In genomic region chr12:23950011-23950774, GRCh38 we compare ENCODE assay signal across 9 cellular contexts. TPM values are rescaled to one million over a fixed set of nuclear protein-coding genes. Genes with fewer than 3 reads are reported as not detected.
A peak's percentile ranks its signal among the peaks of the same experiment; 100 is the strongest.
DNase-seq lines count a peak whose midpoint lies in the region; ATAC-seq, FAIRE-seq and TF ChIP-seq lines count a peak whose summit lies in the region.
"Had no signal": no experiment of that assay in that cellular context is flagged by ENCODE, and none has a peak within 500 bp of the region (broad histone marks: within the 10 kb centered on the region; RNA-seq: fewer than 3 reads in every experiment).

No MANE protein-coding gene starts in this region.

- no peak overlapping the region for H3K9ac ChIP-seq in duodenal mucosa (ENCODE audit: low read depth in 1 of 2, low read length in 2 of 2)
- H3K9ac ChIP-seq in HepG2 (ENCODE audit: insufficient read depth, low read depth, low read length): peak overlapping the region; percentile 74

- H3K36me3 ChIP-seq in duodenal mucosa (ENCODE audit: control insufficient read depth in 1 of 2, insufficient read depth in 2 of 2, low read length in 2 of 2) (no peaks in the 10 kb centered on the region), HepG2 (replicated peaks in 1 of 2; ENCODE audit: control insufficient read depth in 1 of 2, insufficient read depth in 2 of 2, low read length in 2 of 2) (no peaks in the 10 kb centered on the region), tibial artery (no peaks in the 10 kb centered on the region)

- H3K79me2 ChIP-seq in HepG2 (ENCODE audit: insufficient read depth, low read length): peaks cover 58% of the 10 kb centered on the region

- in situ Hi-C loops in HepG2 (cut with HindIII; ENCODE audit: extremely low pct_ligation_motif_present, low pct_unique_long_range_greater_than_20kb): no loop called here

- H3K27me3 ChIP-seq in duodenal mucosa (ENCODE audit: control insufficient read depth in 1 of 2, insufficient read depth in 2 of 2, low read length in 2 of 2): peaks cover 0 to 8% of the 10 kb centered on the region in 2 donors
- H3K27me3 ChIP-seq in HepG2 (ENCODE audit: control insufficient read depth in 1 of 2, insufficient read depth in 2 of 2, low read length in 2 of 2): no peaks in the 10 kb centered on the region; a peak in 1 of 5 replicates
- H3K27me3 ChIP-seq in tibial artery: peaks cover 0 to 2% of the 10 kb centered on the region in 2 donors

- intact Hi-C loops in HepG2 (cut with micrococcal nuclease; ENCODE audit: unreplicated experiment): loop anchor here (2.0 kb wide), 2 partner anchors 75 to 89 kb away; no protein-coding TSS in a partner anchor
- intact Hi-C loops in tibial artery (cut with DNase I; ENCODE audit: low total_unique reads): no loop called here

- H3K27ac ChIP-seq in duodenal mucosa (ENCODE audit: low read depth, low read length) (no peak overlapping the region), HepG2 (ENCODE audit: extremely low read length, insufficient read depth, low read length) (peak overlapping the region; percentile 86), tibial artery (peak overlapping the region in 1 of 2 donors; percentile 38)

- POLR2A ChIA-PET in HepG2 (lab: Yijun Ruan, JAX): interaction anchor here (0.7 to 1.0 kb wide), 2 partner anchors 9 to 95 kb away, joined by 3 to 7 read pairs; no protein-coding TSS in a partner anchor

- TF ChIP-seq RAD21 in HepG2 (CRISPR knock-in tag; IDR thresholded peaks at IDR 0.05): no peak

- TF ChIP-seq CTCF in HepG2 (CRISPR knock-in tag; IDR thresholded peaks at IDR 0.05) (no peak), tibial artery (IDR thresholded peaks at IDR 0.05) (no peak)

- H3K4me3 ChIP-seq in duodenal mucosa (ENCODE audit: low read depth in 1 of 2, low read length in 2 of 2): peak overlapping the region; percentile 16 to 66
- H3K4me3 ChIP-seq in HepG2 (replicated peaks in 1 of 3; ENCODE audit: insufficient read depth in 1 of 3, low read depth in 2 of 3, low read length in 3 of 3): peak overlapping the region; percentile 68 to 96 (median 75)
- peak overlapping the region; percentile 47 to 51 for H3K4me3 ChIP-seq in tibial artery

- FAIRE-seq in HepG2 (lab: Jason Lieb, UNC): peak; percentile 21
- FAIRE-seq: A204.1 had no signal

- BruUV-seq in HepG2 (replicated peaks; lab: Mats Ljungman, UMichigan): TSS peak; percentile 26

- 2% methylated on average over 20 of the region's 20 CpGs for WGBS in HepG2 (ENCODE audit: low lambda C conversion rate)

- no peaks in the 10 kb centered on the region for H4K20me1 ChIP-seq in HepG2 (ENCODE audit: insufficient read depth, low read length)

- H3K4me1 ChIP-seq in duodenal mucosa (ENCODE audit: control insufficient read depth in 1 of 2, insufficient read depth in 2 of 2, low read length in 2 of 2): no peaks in the 10 kb centered on the region
- peaks cover 40% of the 10 kb centered on the region for H3K4me1 ChIP-seq in HepG2 (ENCODE audit: insufficient read depth, low read length)
- H3K4me1 ChIP-seq in tibial artery: peaks cover 0 to 24% (median 5%) of the 10 kb centered on the region in 4 donors

- H3K9me3 ChIP-seq in duodenal mucosa (ENCODE audit: control insufficient read depth in 1 of 2, low read length in 2 of 2): no peaks in the 10 kb centered on the region
- no peaks in the 10 kb centered on the region for H3K9me3 ChIP-seq in HepG2 (ENCODE audit: low read length)
- no peaks in the 10 kb centered on the region for H3K9me3 ChIP-seq in tibial artery

- TF ChIP-seq EP300 in HepG2 (IDR thresholded peaks at IDR 0.05; ENCODE audit: low read depth in 2 of 2, low read length in 2 of 2) (no peak), HepG2 (CRISPR knock-in tag; IDR thresholded peaks at IDR 0.05; ENCODE audit: borderline replicate concordance) (no peak)

- TF ChIP-seq POLR2A in HepG2 (IDR thresholded peaks at IDR 0.05; ENCODE audit: insufficient read depth in 1 of 2, low read depth in 2 of 2, low read length in 2 of 2): no peak; a peak in 1 of 4 replicates

- H2AFZ ChIP-seq in HepG2 (ENCODE audit: low read length): peak overlapping the region; percentile 75

- CTCF ChIA-PET in HepG2 (lab: Yijun Ruan, JAX; ENCODE audit: low intra/inter-chr PET ratio, low total read pairs): no interaction called here

- peak overlapping the region; percentile 95 for H3K4me2 ChIP-seq in HepG2 (ENCODE audit: low read depth, low read length)

- peak; percentile 83 for ATAC-seq in HepG2
- no peak for ATAC-seq in HG03097 (IDR thresholded peaks at IDR 0.05; ENCODE audit: low FRiP score, unreplicated experiment)

- DNase-seq in NCI-H1105 treated with DMSO at 0.1 percent for 48 hours (lab: John Stamatoyannopoulos, UW) (peak; percentile 58), NCI-H1105 (lab: John Stamatoyannopoulos, UW) (no peak), HepG2 (ENCODE audit: low spot score) (peak; percentile 31), tibial artery (peak; percentile 24 to 59), NCI-H446 (lab: John Stamatoyannopoulos, UW) (no peak), NCI-H187 treated with DMSO at 0.1 percent for 48 hours (lab: John Stamatoyannopoulos, UW) (no peak)

TF ChIP-seq in HepG2, 621 proteins besides CTCF, POLR2A, EP300 and RAD21 (continues in another document):
- peak; percentile 70; the same call in 1 of the 2 replicates for TF ChIP-seq KMT2A (CRISPR knock-in tag; IDR thresholded peaks at IDR 0.05)
- TF ChIP-seq FOXP1 (IDR thresholded peaks at IDR 0.05): no peak
- TF ChIP-seq FOXP1 (CRISPR knock-in tag; IDR thresholded peaks at IDR 0.05): peak; percentile 47; the same call in 1 of the 2 replicates
- 0 out of 2 replicates have a peak, but pooled peaks have one; percentile 2 for TF ChIP-seq ZBTB26 (CRISPR knock-in tag; IDR thresholded peaks at IDR 0.05; ENCODE audit: borderline replicate concordance)
- no peak for TF ChIP-seq SNRNP70 (IDR thresholded peaks at IDR 0.05; ENCODE audit: low read depth, low read length)
- TF ChIP-seq KLF6 (CRISPR knock-in tag; IDR thresholded peaks at IDR 0.05): 0 out of 2 replicates have a peak, but pooled peaks have one; percentile 48
- TF ChIP-seq SNAPC5 (CRISPR knock-in tag; IDR thresholded peaks at IDR 0.05; ENCODE audit: borderline replicate concordance): no peak
- no peak for TF ChIP-seq USF2 (IDR thresholded peaks at IDR 0.05; ENCODE audit: low read depth, low read length)
- no peak for TF ChIP-seq USF2 (CRISPR knock-in tag; IDR thresholded peaks at IDR 0.05; ENCODE audit: borderline replicate concordance)
- peak; percentile 47; the same call in 1 of the 2 replicates for TF ChIP-seq ZFP90 (CRISPR knock-in tag; IDR thresholded peaks at IDR 0.05; ENCODE audit: borderline replicate concordance)

RNA-seq across cellular contexts. Expression of gene SOX5, which starts 0.7 kb away (rescaled TPM):
- total RNA-seq in HepG2 (2016; rRNA removed; fragmentation: Illumina TruSeq; extraction: Trizol): 42.9 and 76.4 TPM in 2 replicates
- 197 and 224 TPM in 2 replicates for total RNA-seq in HepG2 (2016; cell fraction: cytosol; rRNA removed; fragmentation: Illumina TruSeq; extraction: Trizol; ENCODE audit: low read depth)
- 43.4 and 67.6 TPM in 2 replicates for total RNA-seq in HepG2 (2016; cell fraction: insoluble cytoplasmic fraction; rRNA removed; fragmentation: Illumina TruSeq; extraction: Trizol)
- 53.4 and 59.2 TPM in 2 replicates for total RNA-seq in HepG2 (2016; cell fraction: membrane; rRNA removed; fragmentation: Illumina TruSeq; extraction: Trizol)
- 328 and 346 TPM in 2 replicates for total RNA-seq in HepG2 (2016; cell fraction: nucleus; rRNA removed; fragmentation: Illumina TruSeq; extraction: Trizol)
- polyA plus RNA-seq in HepG2 (2011; rRNA removed): 17.9 and 18.5 TPM in 2 replicates
- 8.8 and 11.0 TPM in 2 replicates for polyA plus RNA-seq in HepG2 (2011; cell fraction: cytosol; rRNA removed)
- polyA plus RNA-seq in HepG2 (2011; cell fraction: nucleus; rRNA removed): 21.4 and 35.4 TPM in 2 replicates
- 6.1 and 6.7 TPM in 2 replicates for polyA plus RNA-seq in HepG2 (2012)
- 1.5 and 1.6 TPM in 2 replicates for polyA plus RNA-seq in HepG2 (2016; cell fraction: cytosol; fragmentation: Illumina TruSeq; extraction: Trizol; ENCODE audit: low read depth)
- 16.8 and 17.1 TPM in 2 replicates for polyA plus RNA-seq in HepG2 (2016; cell fraction: insoluble cytoplasmic fraction; fragmentation: Illumina TruSeq; extraction: Trizol; ENCODE audit: low read depth)
- 2.0 and 3.2 TPM in 2 replicates for polyA plus RNA-seq in HepG2 (2016; cell fraction: membrane; fragmentation: Illumina TruSeq; extraction: Trizol; ENCODE audit: low read depth)
- polyA plus RNA-seq in HepG2 (2016; cell fraction: nucleus; fragmentation: Illumina TruSeq; extraction: Trizol; ENCODE audit: insufficient read depth, low read depth): 27.3 and 29.1 TPM in 2 replicates
- 259 TPM in 1 of 2 replicates, not detected in the other for polyA minus RNA-seq in HepG2 (2011; rRNA and poly(A)+ RNA removed; ENCODE audit: low replicate concordance)
- polyA minus RNA-seq in HepG2 (2011; cell fraction: cytosol; rRNA and poly(A)+ RNA removed): 21.6 and 22.5 TPM in 2 replicates
- 385 and 392 TPM in 2 replicates for polyA minus RNA-seq in HepG2 (2011; cell fraction: nucleus; rRNA and poly(A)+ RNA removed)

Comparison
In these comparisons a context has a peak if more than half of its experiments do, and no peak if none do; other contexts are left out.
1. DNase-seq: peak in NCI-H1105 treated with DMSO at 0.1 percent for 48 hours (single experiment), HepG2 (single experiment) and tibial artery (2 of 2); none in NCI-H1105 (single experiment), NCI-H446 (0 of 2) and NCI-H187 treated with DMSO at 0.1 percent for 48 hours (single experiment).
2. Peak in every context shown above with its lines, with median percentiles within 50 percentile points of each other: H3K4me3 ChIP-seq.